Comparison of ENCODE assay signal across 27 cellular contexts in genomic region chr15:101085311-101085700, GRCh38.
"Had no signal": no experiment of that assay in that cellular context is flagged by ENCODE, and none has a peak within 500 bp of the region (broad histone marks: within the 10 kb centered on the region; RNA-seq: fewer than 3 reads in every experiment).

No MANE protein-coding gene starts in this region.

- H3K27ac ChIP-seq: ascending aorta, breast epithelium, cardiac muscle cell, colonic mucosa, epithelial cell of prostate, esophagus squamous epithelium, gastroesophageal sphincter had no signal

- H3K4me1 Mint-ChIP-seq: activated CD4-positive, alpha-beta T cell treated with anti-CD3 and anti-CD28 coated beads for 36 hours had no signal

- H3K36me3 Mint-ChIP-seq: activated CD4-positive, alpha-beta memory T cell treated with anti-CD3 and anti-CD28 coated beads for 36 hours; activated naive CD4-positive, alpha-beta T cell treated with anti-CD3 and anti-CD28 coated beads, Interleukin-2, amount 10 ng/mL, durations not matched to agents 7 days and 5 days; activated naive CD4-positive, alpha-beta T cell treated with anti-CD3 and anti-CD28 coated beads, Interleukin-2, amount 50 U/mL, for 72 hours; brain had no signal

- H3K4me3 ChIP-seq: ascending aorta, breast epithelium, cardiac muscle cell, colonic mucosa, esophagus squamous epithelium, gastroesophageal sphincter had no signal

- H3K4me1 ChIP-seq: colonic mucosa had no signal

- H3K36me3 ChIP-seq: ascending aorta, breast epithelium, cardiac muscle cell, colonic mucosa, esophagus squamous epithelium, gastroesophageal sphincter had no signal

- H3K4me3 Mint-ChIP-seq: activated CD4-positive, alpha-beta memory T cell treated with anti-CD3 and anti-CD28 coated beads for 36 hours; activated CD4-positive, alpha-beta T cell treated with anti-CD3 and anti-CD28 coated beads for 36 hours; activated CD4-positive, alpha-beta T cell treated with anti-CD3 and anti-CD28 coated beads, Interleukin-2, amount 10 ng/mL, durations not matched to agents 24 days and 14 days; activated naive CD4-positive, alpha-beta T cell treated with anti-CD3 and anti-CD28 coated beads, Interleukin-2, amount 10 ng/mL, durations not matched to agents 7 days and 5 days; activated naive CD8-positive, alpha-beta T cell treated with anti-CD3 and anti-CD28 coated beads, Interleukin-2, amount 10 ng/mL, durations not matched to agents 7 days and 5 days; activated T-cell treated with anti-CD3 and anti-CD28 coated beads, Interleukin-2, amount 50 U/mL, for 24 hours; activated T-cell treated with anti-CD3 and anti-CD28 coated beads, Interleukin-2, amount 50 U/mL, for 72 hours; brain; effector memory CD8-positive, alpha-beta T cell had no signal

- ATAC-seq: activated CD4-positive, alpha-beta T cell treated with anti-CD3 and anti-CD28 coated beads for 36 hours; activated naive CD4-positive, alpha-beta T cell treated with anti-CD3 and anti-CD28 coated beads, Interleukin-2, amount 50 U/mL, for 72 hours; activated T-cell treated with anti-CD3 and anti-CD28 coated beads, Interleukin-2, amount 50 U/mL, for 72 hours; effector memory CD8-positive, alpha-beta T cell; gastroesophageal sphincter had no signal

- H3K27me3 Mint-ChIP-seq: activated CD4-positive, alpha-beta memory T cell treated with anti-CD3 and anti-CD28 coated beads for 36 hours; activated CD4-positive, alpha-beta T cell treated with anti-CD3 and anti-CD28 coated beads for 36 hours; activated T-cell treated with anti-CD3 and anti-CD28 coated beads, Interleukin-2, amount 50 U/mL, for 24 hours had no signal

- H3K9me3 Mint-ChIP-seq: activated CD4-positive, alpha-beta memory T cell treated with anti-CD3 and anti-CD28 coated beads for 36 hours; activated CD4-positive, alpha-beta T cell treated with anti-CD3 and anti-CD28 coated beads, Interleukin-2, amount 10 ng/mL, durations not matched to agents 24 days and 14 days; activated naive CD4-positive, alpha-beta T cell treated with anti-CD3 and anti-CD28 coated beads, Interleukin-2, amount 10 ng/mL, durations not matched to agents 7 days and 5 days; activated naive CD4-positive, alpha-beta T cell treated with anti-CD3 and anti-CD28 coated beads, Interleukin-2, amount 50 U/mL, for 72 hours; activated naive CD8-positive, alpha-beta T cell treated with anti-CD3 and anti-CD28 coated beads, Interleukin-2, amount 10 ng/mL, durations not matched to agents 7 days and 5 days; activated T-cell treated with anti-CD3 and anti-CD28 coated beads, Interleukin-2, amount 50 U/mL, for 24 hours; activated T-cell treated with anti-CD3 and anti-CD28 coated beads, Interleukin-2, amount 50 U/mL, for 72 hours; effector memory CD8-positive, alpha-beta T cell had no signal

- H3K27me3 ChIP-seq: ascending aorta, breast epithelium, cardiac muscle cell, colonic mucosa, esophagus squamous epithelium, gastroesophageal sphincter had no signal

- DNase-seq: activated CD4-positive, alpha-beta memory T cell treated with anti-CD3 and anti-CD28 coated beads for 36 hours; activated CD4-positive, alpha-beta T cell treated with anti-CD3 and anti-CD28 coated beads for 36 hours; activated CD4-positive, alpha-beta T cell treated with anti-CD3 and anti-CD28 coated beads, Interleukin-2, amount 10 ng/mL, durations not matched to agents 24 days and 14 days; activated CD4-positive, CD25-positive, alpha-beta regulatory T cell; activated CD4-positive, CD25-positive, alpha-beta regulatory T cell treated with anti-CD3 and anti-CD28 coated beads, Interleukin-2, amount 50 U/mL, for 72 hours; activated CD8-positive, alpha-beta memory T cell treated with anti-CD3 and anti-CD28 coated beads, Interleukin-2, amount 50 U/mL, for 48 hours; activated gamma-delta T cell; activated naive CD4-positive, alpha-beta T cell; activated naive CD4-positive, alpha-beta T cell treated with anti-CD3 and anti-CD28 coated beads, Interleukin-2, amount 10 ng/mL, durations not matched to agents 7 days and 5 days; activated naive CD8-positive, alpha-beta T cell treated with anti-CD3 and anti-CD28 coated beads, Interleukin-2, amount 10 ng/mL, durations not matched to agents 7 days and 5 days; activated T-cell treated with anti-CD3 and anti-CD28 coated beads for 4 hours; activated T-cell treated with anti-CD3 and anti-CD28 coated beads, Interleukin-2, amount 50 U/mL, for 24 hours; activated T-cell treated with anti-CD3 and anti-CD28 coated beads, Interleukin-2, amount 50 U/mL, for 72 hours; central memory CD4-positive, alpha-beta T cell; cerebellar nuclear complex; colonic mucosa; effector memory CD8-positive, alpha-beta T cell; esophagus squamous epithelium; foreskin melanocyte; T-helper 2 cell had no signal

- H3K9me3 ChIP-seq: ascending aorta, breast epithelium, colonic mucosa, esophagus squamous epithelium, gastroesophageal sphincter had no signal

- H3K27ac Mint-ChIP-seq: activated CD4-positive, alpha-beta memory T cell treated with anti-CD3 and anti-CD28 coated beads for 36 hours; activated CD4-positive, alpha-beta T cell treated with anti-CD3 and anti-CD28 coated beads for 36 hours; activated CD4-positive, alpha-beta T cell treated with anti-CD3 and anti-CD28 coated beads, Interleukin-2, amount 10 ng/mL, durations not matched to agents 24 days and 14 days; activated naive CD4-positive, alpha-beta T cell treated with anti-CD3 and anti-CD28 coated beads, Interleukin-2, amount 10 ng/mL, durations not matched to agents 7 days and 5 days; activated naive CD4-positive, alpha-beta T cell treated with anti-CD3 and anti-CD28 coated beads, Interleukin-2, amount 50 U/mL, for 72 hours; activated naive CD8-positive, alpha-beta T cell treated with anti-CD3 and anti-CD28 coated beads, Interleukin-2, amount 10 ng/mL, durations not matched to agents 7 days and 5 days; activated T-cell treated with anti-CD3 and anti-CD28 coated beads, Interleukin-2, amount 50 U/mL, for 24 hours; activated T-cell treated with anti-CD3 and anti-CD28 coated beads, Interleukin-2, amount 50 U/mL, for 72 hours; brain; effector memory CD8-positive, alpha-beta T cell had no signal
